1 cellular context compared by ENCODE assay signal in genomic region chr17:3828151-3828851, GRCh38.
TF ChIP-seq lines count a peak whose summit lies in the region.

No MANE protein-coding gene starts in this region.

TF ChIP-seq in HepG2, 621 proteins besides CTCF, POLR2A, EP300 and RAD21:
- no peak for TF ChIP-seq ZNF720 (CRISPR knock-in tag; IDR thresholded peaks at IDR 0.05)
- no peak for TF ChIP-seq POLR2AphosphoS2 (IDR thresholded peaks at IDR 0.05; ENCODE audit: low read depth, low read length)
